Comparison of ENCODE assay signal across 8 cellular contexts in genomic region chr4:139666735-139667266, GRCh38. TPM values are rescaled to one million over a fixed set of nuclear protein-coding genes. Genes with fewer than 3 reads are reported as not detected.
DNase-seq lines count a peak whose midpoint lies in the region; ATAC-seq and TF ChIP-seq lines count a peak whose summit lies in the region.

No MANE protein-coding gene starts in this region.

- in situ Hi-C loops in mammary epithelial cell (cut with MboI; ENCODE audit: low sequenced_read_pairs in 2 of 2), result loop anchor here in 1 of 2 donors (25.0 kb wide), 1 partner anchor 596 kb away; no protein-coding TSS in a partner anchor

- 56% methylated on average over 11 of the region's 11 CpGs for WGBS in mammary epithelial cell (ENCODE audit: low coverage, missing lambda C conversion rate)

- peak overlapping the region; percentile 76 for H3K4me2 ChIP-seq in mammary epithelial cell (ENCODE audit: insufficient read depth, low read depth, low read length)

- BruUV-seq in mammary epithelial cell (replicated peaks; lab: Mats Ljungman, UMichigan), result no TSS peak

- H3K4me3 ChIP-seq in mammary epithelial cell (replicated peaks in 1 of 3; ENCODE audit: insufficient read depth in 1 of 3, low read depth in 2 of 3, low read length in 3 of 3), result peak overlapping the region; percentile 56 to 66 (median 62)
- peak overlapping the region; percentile 83 to 95 (median 94) for H3K4me3 ChIP-seq in subcutaneous abdominal adipose tissue (ENCODE audit: low read depth in 1 of 5, low read length in 5 of 5)

- no peaks in the 10 kb centered on the region for H3K36me3 ChIP-seq in mammary epithelial cell (ENCODE audit: insufficient read depth, low read length)
- H3K36me3 ChIP-seq in subcutaneous abdominal adipose tissue (ENCODE audit: control insufficient read depth in 5 of 5, insufficient read depth in 5 of 5, low read length in 5 of 5), result peaks cover 0 to 4% (median 0%) of the 10 kb centered on the region in 5 donors

- H3K79me2 ChIP-seq in mammary epithelial cell (ENCODE audit: insufficient read depth, low read length), result peaks cover 24% of the 10 kb centered on the region

- H3K27me3 ChIP-seq in mammary epithelial cell (ENCODE audit: insufficient read depth, low read length), result no peaks in the 10 kb centered on the region
- H3K27me3 ChIP-seq in subcutaneous abdominal adipose tissue (ENCODE audit: control insufficient read depth in 5 of 5, insufficient read depth in 4 of 5, low read length in 5 of 5), result no peaks in the 10 kb centered on the region

- no peaks in the 10 kb centered on the region for H4K20me1 ChIP-seq in mammary epithelial cell (ENCODE audit: insufficient read depth, low read length)

- H3K27ac ChIP-seq in mammary epithelial cell (ENCODE audit: insufficient read depth, low read depth, low read length), result peak overlapping the region; percentile 58
- H3K27ac ChIP-seq in subcutaneous abdominal adipose tissue (ENCODE audit: low read depth, low read length), result peak overlapping the region; percentile 96

- ATAC-seq in HG03066 (IDR thresholded peaks at IDR 0.05; ENCODE audit: low read depth, unreplicated experiment) (peak; percentile 46), left lobe of liver (peak; percentile 57), GM19035 (IDR thresholded peaks at IDR 0.05; ENCODE audit: unreplicated experiment) (no peak), HG03108 (IDR thresholded peaks at IDR 0.05; ENCODE audit: unreplicated experiment) (no peak)

- intact Hi-C loops in mammary epithelial cell (cut with micrococcal nuclease), result loop anchor here (10.0 kb wide), 1 partner anchor 218 kb away; no protein-coding TSS in a partner anchor

- peaks cover 13% of the 10 kb centered on the region for H3K4me1 ChIP-seq in mammary epithelial cell (ENCODE audit: insufficient read depth, low read length)
- peaks cover 4 to 56% (median 26%) of the 10 kb centered on the region in 5 donors for H3K4me1 ChIP-seq in subcutaneous abdominal adipose tissue (ENCODE audit: control insufficient read depth in 5 of 5, insufficient read depth in 5 of 5, low read length in 5 of 5)

- H3K9me3 ChIP-seq in mammary epithelial cell (replicated peaks; ENCODE audit: insufficient read depth, low read length) (no peaks in the 10 kb centered on the region), subcutaneous abdominal adipose tissue (ENCODE audit: control insufficient read depth in 5 of 5, low read length in 5 of 5) (no peaks in the 10 kb centered on the region)

- CTCF ChIA-PET in mammary epithelial cell (lab: Charles Lee; ENCODE audit: low non-redundant PET), result interaction anchor here (1.2 kb wide), 1 partner anchor 10 kb away, joined by 10 read pairs; no protein-coding TSS in a partner anchor

- peak overlapping the region; percentile 98 for H2AFZ ChIP-seq in mammary epithelial cell (ENCODE audit: low read depth, low read length)

- peak; percentile 34 for DNase-seq in COR-L47 (lab: John Stamatoyannopoulos, UW)
- peak; percentile 64 for DNase-seq in NOMO-1 treated with dmso at 0.1 percent for 144 hours (lab: John Stamatoyannopoulos, UW; ENCODE audit: unreplicated experiment)
- DNase-seq in mammary epithelial cell, result peak; percentile 36
- no peak for DNase-seq in left lobe of liver (ENCODE audit: low spot score)

- dilution Hi-C loops in mammary epithelial cell (cut with HindIII; ENCODE audit: low sequenced_read_pairs), result no loop called here

- H3K9ac ChIP-seq in mammary epithelial cell (ENCODE audit: insufficient read depth, low read length) (peak overlapping the region; percentile 56), subcutaneous abdominal adipose tissue (ENCODE audit: low read length in 5 of 5) (peak overlapping the region; percentile 69 to 95 (median 84))

- no peak for TF ChIP-seq CTCF in mammary epithelial cell (conservative IDR thresholded peaks at IDR 0.05 in 1 of 2, IDR thresholded peaks at IDR 0.05 in 1 of 2; ENCODE audit: extremely low read depth in 1 of 2, insufficient read depth in 1 of 2, low read depth in 1 of 2, low read length in 2 of 2)

RNA-seq across cellular contexts. Expression of gene MGST2, which starts 1.2 kb away (rescaled TPM):
- 10 to 100 TPM; 14.7 to 15.8 TPM for total RNA-seq in mammary epithelial cell
- polyA plus RNA-seq in mammary epithelial cell, result 36.6 TPM
- 18.2 TPM for polyA minus RNA-seq in mammary epithelial cell
- 108 TPM for total RNA-seq in left lobe of liver

Comparison
In these comparisons a context has a peak if more than half of its experiments do, and no peak if none do; other contexts are left out.
1. ATAC-seq: peak in HG03066 (single experiment) and left lobe of liver (single experiment); none in GM19035 (single experiment) and HG03108 (single experiment).